ENCODE assay signal across 22 cellular contexts in the genomic region with DNA sequence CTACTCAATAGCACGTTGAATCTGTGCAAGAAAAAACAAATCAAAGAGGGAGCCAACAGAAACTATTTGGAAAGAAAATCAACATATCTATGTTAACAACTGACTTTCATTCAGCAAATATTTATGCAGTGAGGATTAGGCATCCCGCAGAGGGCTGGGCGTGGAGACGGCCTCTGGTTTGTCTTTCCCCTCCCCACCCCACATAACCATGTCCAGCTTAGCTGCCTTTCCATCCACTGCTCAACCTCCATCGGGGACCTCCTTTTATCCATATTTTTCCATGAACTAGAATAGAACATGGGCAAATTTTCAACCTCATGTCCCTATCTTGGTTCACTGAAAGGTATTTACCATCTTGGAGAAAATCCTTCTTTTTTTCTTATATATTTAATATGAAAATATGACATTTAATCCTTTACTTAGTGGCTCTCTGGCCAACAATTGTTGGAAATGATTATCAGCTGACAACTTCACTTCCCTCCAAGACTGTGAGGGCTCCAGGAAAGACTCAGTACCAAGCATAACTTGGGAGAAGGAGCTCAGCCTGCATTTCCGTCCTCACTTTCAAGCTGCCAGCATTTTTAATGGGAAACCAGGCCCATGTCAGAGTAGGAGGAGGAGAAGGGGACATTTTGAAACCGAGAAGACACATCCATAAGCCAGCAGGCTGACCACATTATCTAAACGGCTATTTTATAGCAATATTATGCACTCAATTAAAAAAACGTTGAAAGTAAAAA.
A peak's percentile ranks its signal among the peaks of the same experiment; 100 is the strongest.
DNase-seq lines count a peak whose midpoint lies in the region; ATAC-seq and TF ChIP-seq lines count a peak whose summit lies in the region.
"Had no signal": no experiment of that assay in that cellular context is flagged by ENCODE, and none has a peak within 500 bp of the region (broad histone marks: within the 10 kb centered on the region; RNA-seq: fewer than 3 reads in every experiment).

No MANE protein-coding gene starts in this region.

- no peaks in the 10 kb centered on the region for H3K9me3 ChIP-seq in MG63
- no peaks in the 10 kb centered on the region for H3K9me3 ChIP-seq in smooth muscle cell (replicated peaks; ENCODE audit: low read depth)
- H3K9me3 ChIP-seq in tibial artery, result no peaks in the 10 kb centered on the region
- H3K9me3 ChIP-seq: neutrophil had no signal

- no peaks in the 10 kb centered on the region for H3K79me2 ChIP-seq in smooth muscle cell (ENCODE audit: low read depth)

- H3K4me3 ChIP-seq in MG63, result no peak overlapping the region
- H3K4me3 ChIP-seq in smooth muscle cell, result no peak overlapping the region
- no peak overlapping the region for H3K4me3 ChIP-seq in tibial artery

- H2AFZ ChIP-seq in smooth muscle cell (ENCODE audit: low read depth), result peak overlapping the region; percentile 79

- ATAC-seq in left ventricle myocardium superior (peak; percentile 61), HG03139 (IDR thresholded peaks at IDR 0.05; ENCODE audit: unreplicated experiment) (no peak)
- ATAC-seq: activated naive CD4-positive, alpha-beta T cell treated with anti-CD3 and anti-CD28 coated beads, Interleukin-2, amount 50 U/mL, for 72 hours; effector memory CD8-positive, alpha-beta T cell; left colon had no signal

- no peaks in the 10 kb centered on the region for H4K20me1 ChIP-seq in smooth muscle cell (ENCODE audit: low read depth)

- no peak overlapping the region for H3K9ac ChIP-seq in smooth muscle cell (ENCODE audit: low read depth)

- peaks cover 7% of the 10 kb centered on the region for H3F3A ChIP-seq in smooth muscle cell (ENCODE audit: low read depth)

- H3K4me1 ChIP-seq in smooth muscle cell (ENCODE audit: low read depth) (peaks cover 5% of the 10 kb centered on the region), tibial artery (peaks cover 0 to 5% (median 2%) of the 10 kb centered on the region in 4 donors)

- H3K4me2 ChIP-seq in smooth muscle cell, result no peak overlapping the region

- DNase-seq in GM03348 (ENCODE audit: low spot score) (peak; percentile 14), MG63 (peak; percentile 59), left ventricle myocardium superior (peak; percentile 28), smooth muscle cell (lab: John Stamatoyannopoulos, UW; ENCODE audit: unreplicated experiment) (no peak), tibial artery (no peak), NCI-H1694 (lab: John Stamatoyannopoulos, UW) (no peak)
- DNase-seq: activated CD4-positive, alpha-beta T cell treated with anti-CD3 and anti-CD28 coated beads for 4 hours; AML-193; CD8-positive, alpha-beta memory T cell; DMS79 treated with DMSO at 0.1 percent for 48 hours; effector memory CD8-positive, alpha-beta T cell; glutamatergic neuron; H9; NCI-H1417 treated with DMSO at 0.1 percent for 48 hours; NCI-H2171; NCI-H526; retina; stimulated activated CD4-positive, alpha-beta T cell treated with anti-CD3 and anti-CD28 coated beads, Interleukin-15, amount 100 ng/mL, for 24 hours had no signal

- H3K27me3 ChIP-seq in MG63, result no peaks in the 10 kb centered on the region
- no peaks in the 10 kb centered on the region for H3K27me3 ChIP-seq in smooth muscle cell (ENCODE audit: low read depth)
- no peaks in the 10 kb centered on the region for H3K27me3 ChIP-seq in tibial artery
- H3K27me3 ChIP-seq: neutrophil had no signal

- peak overlapping the region; percentile 12 for H3K27ac ChIP-seq in smooth muscle cell (ENCODE audit: low read depth)
- H3K27ac ChIP-seq in tibial artery, result no peak overlapping the region
- H3K27ac ChIP-seq: neutrophil had no signal

- intact Hi-C loops in left ventricle myocardium superior (cut with micrococcal nuclease) (no loop called here), tibial artery (cut with DNase I; ENCODE audit: low total_unique reads) (no loop called here)

- TF ChIP-seq CTCF in smooth muscle cell (IDR thresholded peaks at IDR 0.05; ENCODE audit: borderline replicate concordance, insufficient read depth, poor library complexity, severe bottlenecking) (no peak), tibial artery (IDR thresholded peaks at IDR 0.05) (no peak)

- WGBS in smooth muscle cell (ENCODE audit: low lambda C conversion rate), result 58% methylated on average over 9 of the region's 9 CpGs

- H3K36me3 ChIP-seq in MG63 (no peaks in the 10 kb centered on the region), smooth muscle cell (ENCODE audit: low read depth) (no peaks in the 10 kb centered on the region), tibial artery (no peaks in the 10 kb centered on the region)
- H3K36me3 ChIP-seq: neutrophil had no signal

Comparison
In these comparisons a context has a peak if more than half of its experiments do, and no peak if none do; other contexts are left out.
1. DNase-seq: peak in GM03348 (single experiment), MG63 (single experiment) and left ventricle myocardium superior (single experiment); none in smooth muscle cell (single experiment), tibial artery (0 of 2) and NCI-H1694 (single experiment).